11 cellular contexts compared by ENCODE assay signal in the genomic region with DNA sequence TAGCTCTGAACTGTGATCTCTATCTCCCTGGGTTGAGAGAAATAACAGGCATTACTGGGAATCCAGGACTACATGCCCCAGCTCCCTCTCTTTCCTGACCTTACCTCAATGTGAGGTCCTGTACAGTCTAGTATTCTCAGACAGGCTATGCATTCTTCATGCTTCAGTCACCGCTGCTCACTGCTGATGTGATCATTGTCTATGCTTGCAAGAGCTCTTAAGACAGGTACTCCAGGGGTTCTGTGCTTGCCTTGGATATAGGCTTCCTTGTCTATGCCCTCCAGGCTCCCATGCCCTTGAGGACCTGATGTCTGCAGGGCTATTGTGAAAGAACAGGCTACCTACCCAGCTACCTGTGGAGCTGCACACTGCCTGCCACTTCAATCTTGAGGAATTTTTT.
DNase-seq lines count a peak whose midpoint lies in the region; ATAC-seq and TF ChIP-seq lines count a peak whose summit lies in the region.
"Had no signal": no experiment of that assay in that cellular context is flagged by ENCODE, and none has a peak within 500 bp of the region (broad histone marks: within the 10 kb centered on the region; RNA-seq: fewer than 3 reads in every experiment).

No MANE protein-coding gene starts in this region.

- ATAC-seq in effector memory CD8-positive, alpha-beta T cell (replicated peaks): no peak
- ATAC-seq in psoas muscle (peak; percentile 52 to 65 (median 52)), HG02973 (IDR thresholded peaks at IDR 0.05; ENCODE audit: unreplicated experiment) (no peak)
- ATAC-seq: gastroesophageal sphincter had no signal

- no peak for TF ChIP-seq CTCF in psoas muscle (IDR thresholded peaks at IDR 0.05)

- peaks cover 25 to 59% of the 10 kb centered on the region in 2 donors for H3K4me1 Mint-ChIP-seq in effector memory CD8-positive, alpha-beta T cell (ENCODE audit: low read depth in 2 of 2)

- peaks cover 18% of the 10 kb centered on the region for H3K4me1 ChIP-seq in psoas muscle
- no peaks in the 10 kb centered on the region for H3K4me1 ChIP-seq in mesendoderm (ENCODE audit: control insufficient read depth, low read depth, low read length)

- H2BK15ac ChIP-seq in mesendoderm (replicated peaks; ENCODE audit: low read depth): no peak overlapping the region

- no peaks in the 10 kb centered on the region for H3K9me3 ChIP-seq in psoas muscle
- H3K9me3 ChIP-seq: gastroesophageal sphincter had no signal

- H2AK5ac ChIP-seq in mesendoderm (ENCODE audit: low read length): no peak overlapping the region

- no peak overlapping the region for H3K4ac ChIP-seq in mesendoderm (ENCODE audit: low read depth, low read length)

- H3K36me3 Mint-ChIP-seq in effector memory CD8-positive, alpha-beta T cell (ENCODE audit: insufficient read depth): peaks cover 79% of the 10 kb centered on the region

- TF ChIP-seq EP300 in Ishikawa (IDR thresholded peaks at IDR 0.05; ENCODE audit: borderline replicate concordance): no peak

- no peak overlapping the region for H2BK120ac ChIP-seq in mesendoderm (ENCODE audit: low read depth, low read length)

- H3K56ac ChIP-seq in mesendoderm (ENCODE audit: low read length): no peak overlapping the region

- H4K8ac ChIP-seq in mesendoderm (ENCODE audit: low read depth, low read length): no peak overlapping the region

- H3K79me2 ChIP-seq in mesendoderm (ENCODE audit: control insufficient read depth, insufficient read depth, low read length): no peaks in the 10 kb centered on the region

- no peaks in the 10 kb centered on the region for H3K27me3 Mint-ChIP-seq in effector memory CD8-positive, alpha-beta T cell

- no peak overlapping the region for H2BK5ac ChIP-seq in mesendoderm (ENCODE audit: low read length)

- H3K18ac ChIP-seq in mesendoderm (ENCODE audit: low read length): no peak overlapping the region

- peak overlapping the region; percentile 2 to 70 for H3K27ac Mint-ChIP-seq in effector memory CD8-positive, alpha-beta T cell

- H4K5ac ChIP-seq in mesendoderm (ENCODE audit: low read length): no peak overlapping the region

- H3K27me3 ChIP-seq in psoas muscle (ENCODE audit: insufficient read depth in 3 of 3, low read length in 2 of 3) (no peaks in the 10 kb centered on the region), mesendoderm (ENCODE audit: insufficient read depth, low read length, poor library complexity) (no peaks in the 10 kb centered on the region)
- H3K27me3 ChIP-seq: gastroesophageal sphincter had no signal

- H3K9ac ChIP-seq in mesendoderm (ENCODE audit: low read length): no peak overlapping the region

- H3K27ac ChIP-seq in psoas muscle: peak overlapping the region; percentile 10
- H3K27ac ChIP-seq in mesendoderm (ENCODE audit: low read depth, low read length): no peak overlapping the region
- H3K27ac ChIP-seq: gastroesophageal sphincter had no signal

- no peak for TF ChIP-seq RAD21 in Ishikawa (IDR thresholded peaks at IDR 0.05; ENCODE audit: low read depth)

- intact Hi-C loops in psoas muscle (cut with DNase I): no loop called here

- no peak overlapping the region for H3K23ac ChIP-seq in mesendoderm (ENCODE audit: low read length)

- H3K9me3 Mint-ChIP-seq in effector memory CD8-positive, alpha-beta T cell: no peaks in the 10 kb centered on the region

- DNase-seq in DMS79 (lab: John Stamatoyannopoulos, UW) (peak; percentile 13), DMS79 treated with DMSO at 0.1 percent for 48 hours (lab: John Stamatoyannopoulos, UW) (no peak), psoas muscle (no peak), mesendoderm (no peak), middle frontal gyrus (ENCODE audit: extremely low spot score, low spot score) (no peak)
- DNase-seq in effector memory CD8-positive, alpha-beta T cell: no peak
- DNase-seq: activated CD8-positive, alpha-beta memory T cell treated with anti-CD3 and anti-CD28 coated beads for 24 hours; NCI-H2029 treated with DMSO at 0.1 percent for 48 hours had no signal

- H3K79me1 ChIP-seq in mesendoderm (ENCODE audit: low read length): no peaks in the 10 kb centered on the region

- H3K36me3 ChIP-seq in psoas muscle (ENCODE audit: insufficient read depth in 1 of 2, low read depth in 1 of 2) (peaks cover 0 to 94% of the 10 kb centered on the region in 2 donors), mesendoderm (ENCODE audit: control insufficient read depth, insufficient read depth, low read length) (no peaks in the 10 kb centered on the region)

- H3K4me2 ChIP-seq in mesendoderm (ENCODE audit: low read length): no peak overlapping the region

- H3K4me3 Mint-ChIP-seq in effector memory CD8-positive, alpha-beta T cell: peak overlapping the region in 1 of 2 donors; percentile 10

- H3K4me3 ChIP-seq in psoas muscle: no peak overlapping the region
- H3K4me3 ChIP-seq in mesendoderm (ENCODE audit: low read length): no peak overlapping the region
- H3K4me3 ChIP-seq: gastroesophageal sphincter had no signal

- WGBS in psoas muscle, 3 donors: 85 to 100% (median 94%) methylated on average over 1 of the region's 1 CpG
- WGBS in mesendoderm (ENCODE audit: extremely low coverage, insufficient coverage, low lambda C conversion rate): no CpG with 5 or more reads among the region's 1 CpG

TF ChIP-seq in Ishikawa, 13 proteins besides CTCF, POLR2A, EP300 and RAD21:
- TF ChIP-seq FOXM1 (IDR thresholded peaks at IDR 0.05; ENCODE audit: borderline replicate concordance, low read depth) (no peak), CEBPB (IDR thresholded peaks at IDR 0.05) (peak; percentile 44; the same call in 1 of the 2 replicates)
TF ChIP-seq in Ishikawa: peak in this region for 1.

Comparison
In these comparisons a context has a peak if more than half of its experiments do, and no peak if none do; other contexts are left out.
1. ATAC-seq: peak in psoas muscle (4 of 4); none in effector memory CD8-positive, alpha-beta T cell (single experiment) and HG02973 (single experiment).